8 cellular contexts compared by ENCODE assay signal in the genomic region with DNA sequence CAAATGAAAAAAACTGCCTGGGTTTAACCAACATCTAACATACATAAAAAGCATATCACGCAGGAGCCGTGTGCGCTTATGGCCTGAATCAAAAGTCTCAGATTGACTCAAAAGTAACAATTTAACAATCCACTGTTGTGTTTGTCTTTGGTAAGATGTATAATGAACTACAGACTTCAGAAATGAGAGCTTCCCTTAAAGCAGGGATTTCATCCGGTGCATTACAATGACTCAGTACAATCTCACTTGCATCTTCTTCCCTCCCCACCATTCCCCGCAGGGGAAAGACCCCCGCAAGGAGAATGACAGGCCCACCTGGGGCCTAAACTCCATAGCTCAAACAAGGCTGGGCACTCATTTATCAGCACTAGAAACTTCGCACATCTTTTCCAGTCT. TPM values are rescaled to one million over a fixed set of nuclear protein-coding genes. Genes with fewer than 3 reads are reported as not detected.
DNase-seq lines count a peak whose midpoint lies in the region; ATAC-seq and TF ChIP-seq lines count a peak whose summit lies in the region.

No MANE protein-coding gene starts in this region.

- H3K4me3 ChIP-seq in skeletal muscle cell (ENCODE audit: low read depth, low read length): peak overlapping the region; percentile 77

- CTCF ChIA-PET in activated B cell treated with CpG ODN at 0.5 μM for 24 hours (lab: Charles Lee): no interaction called here

- ATAC-seq in GM19043 (IDR thresholded peaks at IDR 0.05; ENCODE audit: low read depth, unreplicated experiment) (peak; percentile 37), HG03342 (IDR thresholded peaks at IDR 0.05; ENCODE audit: unreplicated experiment) (peak; percentile 32), activated B cell treated with CpG ODN at 0.5 μM for 24 hours (ENCODE audit: low read depth) (no peak), foreskin keratinocyte (peak; percentile 3)

- no peaks in the 10 kb centered on the region for H3K27me3 ChIP-seq in foreskin keratinocyte

- peaks cover 0 to 4% (median 2%) of the 10 kb centered on the region in 3 donors for H3K27me3 Mint-ChIP-seq in CD14-positive monocyte (ENCODE audit: low read depth in 3 of 3)
- H3K27me3 Mint-ChIP-seq in activated B cell treated with CpG ODN at 0.5 μM for 24 hours: no peaks in the 10 kb centered on the region

- H3K4me3 Mint-ChIP-seq in CD14-positive monocyte: peak overlapping the region; percentile 82 to 93
- peak overlapping the region; percentile 92 for H3K4me3 Mint-ChIP-seq in activated B cell treated with CpG ODN at 0.5 μM for 24 hours

- TF ChIP-seq CTCF in CD14-positive monocyte (IDR thresholded peaks at IDR 0.05) (no peak), activated B cell treated with CpG ODN at 0.5 μM for 24 hours (IDR thresholded peaks at IDR 0.05) (no peak), foreskin keratinocyte (conservative IDR thresholded peaks at IDR 0.05) (no peak)

- intact Hi-C loops in CD14-positive monocyte (cut with micrococcal nuclease) (loop anchor here (5.0 to 10.0 kb wide), 4 partner anchors 58 to 268 kb away; a partner anchor contains a TSS), activated B cell treated with CpG ODN at 0.5 μM for 24 hours (cut with micrococcal nuclease) (loop anchor here (5.0 kb wide), 1 partner anchor 999 kb away; a partner anchor contains a TSS)

- H3K9me3 Mint-ChIP-seq in CD14-positive monocyte (peaks cover 0 to 5% (median 0%) of the 10 kb centered on the region in 7 donors), activated B cell treated with CpG ODN at 0.5 μM for 24 hours (no peaks in the 10 kb centered on the region)

- peaks cover 11% of the 10 kb centered on the region for H3K4me1 ChIP-seq in foreskin keratinocyte

- H3K36me3 Mint-ChIP-seq in CD14-positive monocyte (peaks cover 0 to 17% of the 10 kb centered on the region in 2 donors), activated B cell treated with CpG ODN at 0.5 μM for 24 hours (ENCODE audit: low read depth) (peaks cover 28% of the 10 kb centered on the region)

- H3K27ac ChIP-seq in foreskin keratinocyte: peak overlapping the region; percentile 21

- POLR2A ChIA-PET in activated B cell treated with CpG ODN at 0.5 μM for 24 hours (lab: Charles Lee): interaction anchor here (0.7 kb wide), 1 partner anchor 142 kb away, joined by 4 read pairs; a partner anchor contains a TSS

- H3K27ac Mint-ChIP-seq in CD14-positive monocyte: peak overlapping the region; percentile 87 to 92 (median 91)
- H3K27ac Mint-ChIP-seq in activated B cell treated with CpG ODN at 0.5 μM for 24 hours: peak overlapping the region; percentile 92

- no peak for DNase-seq in CD14-positive monocyte (ENCODE audit: low spot score)
- DNase-seq in activated B cell treated with CpG ODN at 0.5 μM for 24 hours: no peak
- peak in 1 of 2 donors; percentile 38 for DNase-seq in foreskin keratinocyte
- no peak for DNase-seq in skeletal muscle cell (ENCODE audit: low read depth)
- no peak for DNase-seq in SW480 (ENCODE audit: low spot score)
- DNase-seq in OCI-M2 (lab: John Stamatoyannopoulos, UW; ENCODE audit: unreplicated experiment): no peak

- H3K4me1 Mint-ChIP-seq in CD14-positive monocyte (peaks cover 39% of the 10 kb centered on the region), activated B cell treated with CpG ODN at 0.5 μM for 24 hours (peaks cover 64% of the 10 kb centered on the region)

RNA-seq across cellular contexts. Expression of a gene that starts 1.4 kb away (rescaled TPM):
- polyA plus RNA-seq in CD14-positive monocyte (10 to 100 TPM; 62.3 to 81.8 TPM), foreskin keratinocyte (19.5 and 23.4 TPM in 2 replicates)
- total RNA-seq in activated B cell treated with CpG ODN at 0.5 μM for 24 hours (60.2 and 64.3 TPM in 2 replicates), foreskin keratinocyte (59.1 and 62.2 TPM in 2 replicates)
